8 cellular contexts compared by ENCODE assay signal in genomic region chr1:38860464-38860816, GRCh38. TPM values are rescaled to one million over a fixed set of nuclear protein-coding genes. Genes with fewer than 3 reads are reported as not detected.
A peak's percentile ranks its signal among the peaks of the same experiment; 100 is the strongest.
DNase-seq lines count a peak whose midpoint lies in the region; ATAC-seq and TF ChIP-seq lines count a peak whose summit lies in the region.

No MANE protein-coding gene starts in this region.

- no peak for TF ChIP-seq EP300 in tibial nerve (IDR thresholded peaks at IDR 0.05)

- H3K4me1 Mint-ChIP-seq in activated naive CD4-positive, alpha-beta T cell treated with anti-CD3 and anti-CD28 coated beads, Interleukin-2, amount 50 U/mL, for 24 hours = peaks cover 74% of the 10 kb centered on the region

- H3K27me3 ChIP-seq in adrenal gland (no peaks in the 10 kb centered on the region), left lung (no peaks in the 10 kb centered on the region), tibial nerve (no peaks in the 10 kb centered on the region)

- no peaks in the 10 kb centered on the region for H3K27me3 Mint-ChIP-seq in activated naive CD4-positive, alpha-beta T cell treated with anti-CD3 and anti-CD28 coated beads, Interleukin-2, amount 50 U/mL, for 24 hours

- no peaks in the 10 kb centered on the region for H3K9me3 Mint-ChIP-seq in activated naive CD4-positive, alpha-beta T cell treated with anti-CD3 and anti-CD28 coated beads, Interleukin-2, amount 50 U/mL, for 24 hours

- H3K9me3 ChIP-seq in adrenal gland (replicated peaks in 1 of 3) = no peaks in the 10 kb centered on the region
- no peaks in the 10 kb centered on the region for H3K9me3 ChIP-seq in left lung
- H3K9me3 ChIP-seq in tibial nerve = no peaks in the 10 kb centered on the region

- H3K36me3 ChIP-seq in adrenal gland (replicated peaks in 1 of 2) = peaks cover 0 to 11% of the 10 kb centered on the region in 2 donors
- peaks cover 0 to 38% of the 10 kb centered on the region in 2 donors for H3K36me3 ChIP-seq in left lung
- peaks cover 0 to 12% (median 1%) of the 10 kb centered on the region in 3 donors for H3K36me3 ChIP-seq in tibial nerve

- peaks cover 0 to 39% of the 10 kb centered on the region in 2 donors for H3K4me1 ChIP-seq in adrenal gland (replicated peaks in 1 of 2)
- peaks cover 16 to 66% of the 10 kb centered on the region in 2 donors for H3K4me1 ChIP-seq in left lung
- H3K4me1 ChIP-seq in tibial nerve = peaks cover 0 to 73% (median 28%) of the 10 kb centered on the region in 4 donors

- H3K36me3 Mint-ChIP-seq in activated naive CD4-positive, alpha-beta T cell treated with anti-CD3 and anti-CD28 coated beads, Interleukin-2, amount 50 U/mL, for 24 hours = peaks cover 2% of the 10 kb centered on the region

- TF ChIP-seq CTCF in adrenal gland (IDR thresholded peaks at IDR 0.05) (no peak), left lung (IDR thresholded peaks at IDR 0.05) (no peak), tibial nerve (IDR thresholded peaks at IDR 0.05) (no peak), GM10266 (IDR thresholded peaks at IDR 0.05; ENCODE audit: control insufficient read depth, insufficient read depth, low read depth, missing control alignments) (no peak)

- no peak for DNase-seq in activated naive CD4-positive, alpha-beta T cell treated with Interleukin-2 at 50 U/mL for 16 hours
- peak in 1 of 7 donors; percentile 11 for DNase-seq in adrenal gland
- DNase-seq in left lung = no peak
- DNase-seq in tibial nerve (ENCODE audit: low spot score in 2 of 2) = no peak
- DNase-seq in GM10266 (ENCODE audit: extremely low spot score) = no peak

- intact Hi-C loops in adrenal gland (cut with DNase I) (no loop called here), left lung (cut with DNase I) (no loop called here)

- no peak overlapping the region for H3K27ac Mint-ChIP-seq in activated naive CD4-positive, alpha-beta T cell treated with anti-CD3 and anti-CD28 coated beads, Interleukin-2, amount 50 U/mL, for 24 hours

- no peak for ATAC-seq in left lung
- no peak for ATAC-seq in GM21529 (IDR thresholded peaks at IDR 0.05; ENCODE audit: unreplicated experiment)
- no peak for ATAC-seq in GM21786 (IDR thresholded peaks at IDR 0.05; ENCODE audit: unreplicated experiment)

- peak overlapping the region; percentile 94 for H3K4me3 Mint-ChIP-seq in activated naive CD4-positive, alpha-beta T cell treated with anti-CD3 and anti-CD28 coated beads, Interleukin-2, amount 50 U/mL, for 24 hours

- H3K27ac ChIP-seq in adrenal gland (peak overlapping the region in 4 of 5 donors; percentile 49 to 94 (median 92)), left lung (peak overlapping the region; percentile 75 to 90), tibial nerve (peak overlapping the region; percentile 26 to 92 (median 90))

- TF ChIP-seq POLR2A in adrenal gland (IDR thresholded peaks at IDR 0.05) (no peak), tibial nerve (IDR thresholded peaks at IDR 0.05) (no peak)

- 3 to 7% (median 4%) methylated on average over 6 of the region's 6 CpGs for WGBS in adrenal gland, 4 donors
- 2 to 7% methylated on average over 6 of the region's 6 CpGs for WGBS in tibial nerve, 2 donors

- H3K4me3 ChIP-seq in adrenal gland (peak overlapping the region; percentile 48 to 92 (median 85)), left lung (peak overlapping the region; percentile 96 to 100), tibial nerve (peak overlapping the region; percentile 66 to 97 (median 74))

RNA-seq across cellular contexts. Expression of gene RRAGC, which starts 0.9 kb away (rescaled TPM):
- total RNA-seq in adrenal gland = 10 to 100 TPM in 7 of 8 donors, 1 to 10 TPM in 1; 8.8 to 27.7 (median 20.5) TPM
- 10 to 100 TPM in 1 of 3 donors, 1 to 10 TPM in 2; 7.5 to 28.8 (median 9.8) TPM for polyA plus RNA-seq in adrenal gland
- 10 to 100 TPM; 31.7 to 40.0 TPM for total RNA-seq in left lung
- 10 to 100 TPM; 14.2 to 20.0 (median 17.5) TPM for total RNA-seq in tibial nerve

RNA-seq across cellular contexts. Expression of gene MYCBP, which starts 12.7 kb away (rescaled TPM):
- 10 to 100 TPM in 7 of 8 donors, 1 to 10 TPM in 1; 6.8 to 97.3 (median 19.8) TPM for total RNA-seq in adrenal gland
- polyA plus RNA-seq in adrenal gland = 10 to 100 TPM in 1 of 3 donors, 1 to 10 TPM in 2; 5.5 to 36.1 (median 7.7) TPM
- total RNA-seq in left lung = 10 to 100 TPM; 16.1 to 22.4 TPM
- total RNA-seq in tibial nerve = 10 to 100 TPM in 3 of 4 donors, 1 to 10 TPM in 1; 5.5 to 10.9 (median 10.3) TPM

RNA-seq across cellular contexts. Expression of gene GJA9, which starts 20.9 kb away (rescaled TPM):
- total RNA-seq in adrenal gland (not detected), left lung (under 1 TPM in 1 of 2 donors, not detected in 1; 0.15 TPM), tibial nerve (not detected)
- polyA plus RNA-seq in adrenal gland = not detected
